Comparison of ENCODE assay signal across 29 cellular contexts in the genomic region with DNA sequence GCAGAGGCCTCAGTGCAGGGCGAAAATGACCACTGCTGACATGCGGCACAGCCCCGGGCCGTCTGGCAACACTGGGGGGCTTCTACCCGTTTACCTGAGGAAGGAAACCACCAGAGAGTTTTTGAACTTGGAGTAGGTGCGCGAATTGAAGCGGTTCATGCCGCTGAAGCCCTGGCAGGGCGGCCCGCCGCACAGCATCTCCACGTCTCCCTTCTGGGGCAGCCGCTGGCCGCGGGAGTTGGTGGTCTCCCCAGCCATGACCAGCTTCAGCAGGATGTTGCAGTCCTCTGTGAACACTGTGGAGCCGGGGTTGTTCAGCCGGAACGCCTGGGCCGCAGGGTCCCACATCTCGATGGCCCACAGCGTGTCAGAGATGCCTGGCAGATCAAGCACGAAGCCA. TPM values are rescaled to one million over a fixed set of nuclear protein-coding genes. Genes with fewer than 3 reads are reported as not detected.
"Had no signal": no experiment of that assay in that cellular context is flagged by ENCODE, and none has a peak within 500 bp of the region (broad histone marks: within the 10 kb centered on the region; RNA-seq: fewer than 3 reads in every experiment).

No MANE protein-coding gene starts in this region.

- H3K4me1 Mint-ChIP-seq: activated T-helper 17 cell treated with anti-CD3 and anti-CD28 coated beads, Interleukin-2, amount 50 U/mL, for 72 hours; nephron progenitor cell; stimulated activated memory B cell treated with anti-CD40 and anti-IgM and Interleukin-4, amounts not matched to agents 10 μg/mL and 1 μg/mL and 100 μg/mL, for 72 hours had no signal

- H3K9me3 ChIP-seq: breast epithelium, gastrocnemius medialis, left ventricle myocardium inferior, pancreas, prostate gland, uterus had no signal

- H3K36me3 ChIP-seq: uterus had no signal

- ATAC-seq: activated CD4-positive, CD25-positive, alpha-beta regulatory T cell treated with anti-CD3 and anti-CD28 coated beads, Interleukin-2, amount 50 U/mL, for 24 hours; activated naive CD4-positive, alpha-beta T cell treated with anti-CD3 and anti-CD28 coated beads, Interleukin-2, amount 50 U/mL, for 72 hours; activated T-cell treated with anti-CD3 and anti-CD28 coated beads, Interleukin-2, amount 50 U/mL, for 4 hours; activated T-helper 17 cell treated with anti-CD3 and anti-CD28 coated beads, Interleukin-2, amount 50 U/mL, for 72 hours; gastrocnemius medialis; pancreas; sciatic nerve; stimulated activated memory B cell treated with anti-CD40 and anti-IgM and Interleukin-4, amounts not matched to agents 10 μg/mL and 1 μg/mL and 100 μg/mL, for 72 hours; stimulated activated naive CD8-positive, alpha-beta T cell treated with anti-CD3 and anti-CD28 coated beads, Interleukin-15, amount 100 ng/mL, for 72 hours had no signal

- H3K4me1 ChIP-seq: breast epithelium, gastrocnemius medialis, left ventricle myocardium inferior, pancreas, prostate gland, uterus had no signal

- H3K27me3 ChIP-seq: breast epithelium, gastrocnemius medialis, pancreas, uterus had no signal

- H3K4me3 ChIP-seq: breast epithelium, gastrocnemius medialis, left ventricle myocardium inferior, pancreas, prostate gland, skin epidermis, uterus had no signal

- H3K27me3 Mint-ChIP-seq: activated T-helper 17 cell treated with anti-CD3 and anti-CD28 coated beads, Interleukin-2, amount 50 U/mL, for 72 hours; stimulated activated memory B cell treated with anti-CD40 and anti-IgM and Interleukin-4, amounts not matched to agents 10 μg/mL and 1 μg/mL and 100 μg/mL, for 72 hours; stimulated activated naive CD8-positive, alpha-beta T cell treated with anti-CD3 and anti-CD28 coated beads, Interleukin-15, amount 100 ng/mL, for 72 hours; type B pancreatic cell had no signal

- H3K27ac Mint-ChIP-seq: activated naive CD4-positive, alpha-beta T cell treated with anti-CD3 and anti-CD28 coated beads, Interleukin-2, amount 50 U/mL, for 72 hours; activated T-helper 17 cell treated with anti-CD3 and anti-CD28 coated beads, Interleukin-2, amount 50 U/mL, for 72 hours; stimulated activated memory B cell treated with anti-CD40 and anti-IgM and Interleukin-4, amounts not matched to agents 10 μg/mL and 1 μg/mL and 100 μg/mL, for 72 hours; type B pancreatic cell had no signal

- H3K4me3 Mint-ChIP-seq: activated T-cell treated with anti-CD3 and anti-CD28 coated beads, Interleukin-2, amount 50 U/mL, for 4 hours; activated T-helper 17 cell treated with anti-CD3 and anti-CD28 coated beads, Interleukin-2, amount 50 U/mL, for 72 hours; nephron progenitor cell; stimulated activated memory B cell treated with anti-CD40 and anti-IgM and Interleukin-4, amounts not matched to agents 10 μg/mL and 1 μg/mL and 100 μg/mL, for 72 hours; stimulated activated naive CD8-positive, alpha-beta T cell treated with anti-CD3 and anti-CD28 coated beads, Interleukin-15, amount 100 ng/mL, for 72 hours; type B pancreatic cell had no signal

- DNase-seq: activated CD4-positive, alpha-beta T cell treated with anti-CD3 and anti-CD28 coated beads for 48 hours; activated CD4-positive, alpha-beta T cell treated with anti-CD3 and anti-CD28 coated beads, Interleukin-2, amount 50 U/mL, for 48 hours; activated CD8-positive, alpha-beta memory T cell treated with anti-CD3 and anti-CD28 coated beads, Interleukin-2, amount 50 U/mL, for 4 hours; activated gamma-delta T cell treated with Interleukin-2 at 50 U/mL for 16 hours; activated T-cell treated with anti-CD3 and anti-CD28 coated beads, Interleukin-2, amount 50 U/mL, for 4 hours; central memory CD4-positive, alpha-beta T cell; dermis blood vessel endothelial cell; effector CD8-positive, alpha-beta T cell; erythroblast; gastrocnemius medialis; glutamatergic neuron; left ventricle myocardium inferior; nephron progenitor cell; pancreas; retina; stimulated activated CD4-positive, alpha-beta T cell treated with anti-CD3 and anti-CD28 coated beads, Interleukin-4, amount 100 ng/mL, for 24 hours; stimulated activated naive CD8-positive, alpha-beta T cell treated with anti-CD3 and anti-CD28 coated beads, Interleukin-15, amount 100 ng/mL, for 72 hours; substantia nigra; uterus; WERI-Rb-1 had no signal

- H3K9me3 Mint-ChIP-seq: activated naive CD4-positive, alpha-beta T cell treated with anti-CD3 and anti-CD28 coated beads, Interleukin-2, amount 50 U/mL, for 72 hours; activated T-cell treated with anti-CD3 and anti-CD28 coated beads, Interleukin-2, amount 50 U/mL, for 4 hours; activated T-helper 17 cell treated with anti-CD3 and anti-CD28 coated beads, Interleukin-2, amount 50 U/mL, for 72 hours; nephron progenitor cell; stimulated activated memory B cell treated with anti-CD40 and anti-IgM and Interleukin-4, amounts not matched to agents 10 μg/mL and 1 μg/mL and 100 μg/mL, for 72 hours; stimulated activated naive CD8-positive, alpha-beta T cell treated with anti-CD3 and anti-CD28 coated beads, Interleukin-15, amount 100 ng/mL, for 72 hours; type B pancreatic cell had no signal

RNA-seq across cellular contexts. Expression of a gene that starts 37.5 kb away (rescaled TPM):
- total RNA-seq: left ventricle myocardium inferior, sciatic nerve had no signal
